ENCODE assay signal across 1 cellular context in the genomic region with DNA sequence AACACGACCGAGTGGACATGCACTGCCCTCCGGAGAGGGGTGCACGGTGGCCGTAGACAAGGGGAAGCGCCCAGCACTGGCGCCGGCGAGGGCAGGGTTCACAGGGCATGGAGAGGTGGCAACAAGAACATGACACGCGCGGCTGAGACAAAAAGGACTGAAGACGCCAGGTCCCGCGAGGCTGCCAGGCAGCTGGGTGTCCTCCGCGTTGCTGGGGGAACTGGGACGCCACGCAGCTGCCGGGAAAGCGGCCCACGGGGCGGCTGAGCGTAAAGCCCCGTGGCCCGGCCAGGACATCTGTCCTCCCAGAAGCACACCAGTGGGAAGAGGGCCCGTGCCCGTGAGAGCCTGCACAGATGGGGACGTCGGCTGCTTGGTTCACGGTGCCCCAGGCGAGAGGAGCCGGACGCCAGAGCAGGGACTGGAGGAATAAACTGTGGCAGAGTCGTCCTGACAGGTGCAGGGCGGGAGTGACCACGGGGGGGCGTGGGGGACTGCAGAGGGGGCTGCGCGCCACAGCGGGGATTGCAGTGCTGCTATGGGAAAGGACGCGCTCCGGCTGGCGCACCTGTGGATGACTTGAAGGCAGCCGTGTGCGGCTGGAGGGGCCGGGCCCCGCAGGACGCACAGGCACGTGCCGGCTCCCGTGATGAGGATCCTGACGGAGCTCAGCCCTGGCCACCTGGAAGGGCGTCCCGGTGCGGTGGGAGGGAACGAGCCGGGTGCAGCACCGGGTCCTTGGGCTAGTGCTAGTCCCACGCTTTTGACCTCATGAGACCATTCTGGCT.
TF ChIP-seq lines count a peak whose summit lies in the region.

No MANE protein-coding gene starts in this region.

TF ChIP-seq in H1, 55 proteins besides CTCF, POLR2A, EP300 and RAD21:
- TF ChIP-seq EGR1 (IDR thresholded peaks at IDR 0.05; ENCODE audit: borderline replicate concordance, low read depth, low read length) (no peak), SAP30 (IDR thresholded peaks at IDR 0.05; ENCODE audit: insufficient read depth, insufficient replicate concordance, low read length) (no peak), TCF12 (IDR thresholded peaks at IDR 0.05; ENCODE audit: low read depth, low read length) (no peak), CBX5 (IDR thresholded peaks at IDR 0.05; ENCODE audit: low read depth, low read length) (no peak), RFX5 (IDR thresholded peaks at IDR 0.05; ENCODE audit: borderline replicate concordance, low read depth, low read length) (no peak), CHD1 (IDR thresholded peaks at IDR 0.05; ENCODE audit: low read depth, low read length) (no peak), TAF7 (optimal IDR thresholded peaks at IDR 0.05; ENCODE audit: borderline replicate concordance, low read depth, low read length) (no peak)
